In the genomic region with DNA sequence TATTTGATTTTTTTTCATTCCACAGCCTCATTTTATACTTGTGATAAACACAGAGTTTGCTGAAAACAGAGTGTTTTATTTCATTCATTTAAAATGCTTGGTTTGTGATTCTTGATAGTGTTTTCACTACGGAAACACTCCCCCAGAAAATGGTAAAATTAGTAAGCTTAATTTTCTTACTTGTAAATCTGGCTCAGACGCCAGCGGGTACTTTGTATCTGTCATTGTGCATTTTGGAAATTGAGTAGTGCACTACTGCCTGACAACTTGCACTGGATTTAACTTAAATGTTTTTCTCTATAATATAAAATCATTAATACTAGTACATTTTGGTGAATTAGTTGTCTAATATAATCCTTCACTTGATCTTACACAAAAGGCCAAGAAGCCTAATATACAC, we compare ENCODE assay signal across 9 cellular contexts. TPM values are rescaled to one million over a fixed set of nuclear protein-coding genes. Genes with fewer than 3 reads are reported as not detected.
A peak's percentile ranks its signal among the peaks of the same experiment; 100 is the strongest.
DNase-seq lines count a peak whose midpoint lies in the region; ATAC-seq and TF ChIP-seq lines count a peak whose summit lies in the region.
"Had no signal": no experiment of that assay in that cellular context is flagged by ENCODE, and none has a peak within 500 bp of the region (broad histone marks: within the 10 kb centered on the region; RNA-seq: fewer than 3 reads in every experiment).

No MANE protein-coding gene starts in this region.

- no peaks in the 10 kb centered on the region for H3K79me2 ChIP-seq in fibroblast of lung (ENCODE audit: control insufficient read depth, insufficient read depth, low read length)

- H3K4me3 ChIP-seq in RWPE2 (ENCODE audit: severe bottlenecking): peak overlapping the region; percentile 33
- H3K4me3 ChIP-seq in fibroblast of lung (replicated peaks in 1 of 4; ENCODE audit: control extremely low read depth in 1 of 4, insufficient read depth in 1 of 4, low read depth in 3 of 4, low read length in 4 of 4): no peak overlapping the region
- peak overlapping the region; percentile 47 to 63 (median 53) for H3K4me3 ChIP-seq in subcutaneous abdominal adipose tissue (ENCODE audit: low read depth in 1 of 5, low read length in 5 of 5)
- H3K4me3 ChIP-seq: lung had no signal

- H3K4me1 ChIP-seq in RWPE2 (ENCODE audit: insufficient read depth, poor library complexity, severe bottlenecking) (peaks cover 40% of the 10 kb centered on the region), fibroblast of lung (ENCODE audit: control insufficient read depth, extremely low read depth, insufficient read depth, low read length) (peaks cover 3% of the 10 kb centered on the region), subcutaneous abdominal adipose tissue (ENCODE audit: control insufficient read depth in 5 of 5, insufficient read depth in 5 of 5, low read length in 5 of 5) (peaks cover 3 to 19% (median 15%) of the 10 kb centered on the region in 5 donors)

- no peak overlapping the region for H2AFZ ChIP-seq in fibroblast of lung (ENCODE audit: low read length)

- H3K36me3 ChIP-seq in RWPE2 (ENCODE audit: low read depth) (peaks cover 67% of the 10 kb centered on the region), fibroblast of lung (ENCODE audit: control insufficient read depth, insufficient read depth, low read length) (no peaks in the 10 kb centered on the region), subcutaneous abdominal adipose tissue (ENCODE audit: control insufficient read depth in 5 of 5, insufficient read depth in 5 of 5, low read length in 5 of 5) (peaks cover 47 to 65% (median 57%) of the 10 kb centered on the region in 5 donors)

- H4K20me1 ChIP-seq in fibroblast of lung (ENCODE audit: control insufficient read depth, extremely low read depth, insufficient read depth, low read length): no peaks in the 10 kb centered on the region

- H3K27me3 ChIP-seq in RWPE2 (ENCODE audit: insufficient read depth, poor library complexity, severe bottlenecking): no peaks in the 10 kb centered on the region
- H3K27me3 ChIP-seq in fibroblast of lung (ENCODE audit: control insufficient read depth, insufficient read depth, low read length): no peaks in the 10 kb centered on the region
- H3K27me3 ChIP-seq in subcutaneous abdominal adipose tissue (ENCODE audit: control insufficient read depth in 5 of 5, insufficient read depth in 4 of 5, low read length in 5 of 5): no peaks in the 10 kb centered on the region

- H3K9ac ChIP-seq in fibroblast of lung (ENCODE audit: insufficient read depth, low read length): no peak overlapping the region
- H3K9ac ChIP-seq in subcutaneous abdominal adipose tissue (ENCODE audit: low read length in 5 of 5): peak overlapping the region; percentile 40 to 74 (median 63)

- H3K36me3 Mint-ChIP-seq in activated CD4-positive, alpha-beta T cell treated with anti-CD3 and anti-CD28 coated beads, Interleukin-2, amount 10 ng/mL, durations not matched to agents 24 days and 14 days (ENCODE audit: low read depth): peaks cover 75% of the 10 kb centered on the region

- H3K27me3 Mint-ChIP-seq in activated CD4-positive, alpha-beta T cell treated with anti-CD3 and anti-CD28 coated beads, Interleukin-2, amount 10 ng/mL, durations not matched to agents 24 days and 14 days: no peaks in the 10 kb centered on the region

- H3K9me3 ChIP-seq in RWPE2 (ENCODE audit: severe bottlenecking) (no peaks in the 10 kb centered on the region), fibroblast of lung (ENCODE audit: control insufficient read depth, insufficient read depth, low read depth, low read length) (no peaks in the 10 kb centered on the region), subcutaneous abdominal adipose tissue (ENCODE audit: control insufficient read depth in 5 of 5, low read length in 5 of 5) (no peaks in the 10 kb centered on the region)

- TF ChIP-seq CTCF in RWPE2 (IDR thresholded peaks at IDR 0.05; ENCODE audit: poor library complexity, severe bottlenecking) (no peak), fibroblast of lung (conservative IDR thresholded peaks at IDR 0.05 in 1 of 2, IDR thresholded peaks at IDR 0.05 in 1 of 2; ENCODE audit: low read depth in 1 of 2, low read length in 2 of 2) (no peak)

- H3K4me3 Mint-ChIP-seq in activated CD4-positive, alpha-beta T cell treated with anti-CD3 and anti-CD28 coated beads, Interleukin-2, amount 10 ng/mL, durations not matched to agents 24 days and 14 days: peak overlapping the region; percentile 88

- ATAC-seq in RWPE2 (ENCODE audit: low read depth) (no peak), HG03196 (IDR thresholded peaks at IDR 0.05; ENCODE audit: unreplicated experiment) (no peak)

- peak overlapping the region; percentile 67 for H3K27ac ChIP-seq in RWPE2 (ENCODE audit: poor library complexity, severe bottlenecking)
- peak overlapping the region; percentile 51 for H3K27ac ChIP-seq in fibroblast of lung (ENCODE audit: insufficient read depth, low read length)
- peak overlapping the region; percentile 77 for H3K27ac ChIP-seq in subcutaneous abdominal adipose tissue (ENCODE audit: low read depth, low read length)

- intact Hi-C loops in activated CD4-positive, alpha-beta T cell treated with anti-CD3 and anti-CD28 coated beads, Interleukin-2, amount 10 ng/mL, durations not matched to agents 24 days and 14 days (cut with micrococcal nuclease): loop anchor here (1.0 kb wide), 5 partner anchors 9 to 139 kb away; a partner anchor contains a TSS

- H3K9me3 Mint-ChIP-seq in activated CD4-positive, alpha-beta T cell treated with anti-CD3 and anti-CD28 coated beads, Interleukin-2, amount 10 ng/mL, durations not matched to agents 24 days and 14 days: no peaks in the 10 kb centered on the region

- peaks cover 56% of the 10 kb centered on the region for H3K4me1 Mint-ChIP-seq in activated CD4-positive, alpha-beta T cell treated with anti-CD3 and anti-CD28 coated beads, Interleukin-2, amount 10 ng/mL, durations not matched to agents 24 days and 14 days

- peak; percentile 56 for DNase-seq in activated CD4-positive, alpha-beta T cell treated with anti-CD3 and anti-CD28 coated beads, Interleukin-2, amount 10 ng/mL, durations not matched to agents 24 days and 14 days
- no peak for DNase-seq in activated CD4-positive, alpha-beta T cell treated with anti-CD3 and anti-CD28 coated beads, Interleukin-2, amount 50 U/mL, for 48 hours
- DNase-seq in RWPE2 (ENCODE audit: low spot score): no peak
- DNase-seq in fibroblast of lung (ENCODE audit: low read depth in 2 of 2): no peak
- DNase-seq in cerebellar nuclear complex (lab: John Stamatoyannopoulos, UW): no peak
- no peak for DNase-seq in AML-193 (lab: John Stamatoyannopoulos, UW)

- H3K27ac Mint-ChIP-seq in activated CD4-positive, alpha-beta T cell treated with anti-CD3 and anti-CD28 coated beads, Interleukin-2, amount 10 ng/mL, durations not matched to agents 24 days and 14 days: peak overlapping the region; percentile 94

- no peak overlapping the region for H3K4me2 ChIP-seq in fibroblast of lung (ENCODE audit: extremely low read depth, insufficient read depth, low read length)

RNA-seq across cellular contexts. Expression of a gene that starts 37.0 kb away (rescaled TPM):
- total RNA-seq in activated CD4-positive, alpha-beta T cell treated with anti-CD3 and anti-CD28 coated beads, Interleukin-2, amount 10 ng/mL, durations not matched to agents 24 days and 14 days: 8.5 and 8.9 TPM in 2 replicates
- total RNA-seq in fibroblast of lung: 28.8 and 36.8 TPM in 2 replicates
- polyA plus RNA-seq in fibroblast of lung: 1.7 and 2.1 TPM in 2 replicates
- 8.9 and 10.7 TPM in 2 replicates for polyA plus RNA-seq in fibroblast of lung (2012)
- 0.16 and 0.41 TPM in 2 replicates for polyA minus RNA-seq in fibroblast of lung (ENCODE audit: low replicate concordance)

Comparison
In these comparisons a context has a peak if more than half of its experiments do, and no peak if none do; other contexts are left out.
1. H3K4me3 ChIP-seq: peak in RWPE2 (single experiment) and subcutaneous abdominal adipose tissue (5 of 5); none in fibroblast of lung (0 of 4).
2. Peak in every context shown above with its lines, with median percentiles within 50 percentile points of each other: H3K27ac ChIP-seq.